1 cellular context compared by ENCODE assay signal in genomic region chr22:30648825-30649224, GRCh38.
TF ChIP-seq lines count a peak whose summit lies in the region.

No MANE protein-coding gene starts in this region.

TF ChIP-seq in HepG2, 621 proteins besides CTCF, POLR2A, EP300 and RAD21:
- TF ChIP-seq PAX8 (CRISPR knock-in tag; IDR thresholded peaks at IDR 0.05; ENCODE audit: borderline replicate concordance) (no peak), HNRNPUL1 (IDR thresholded peaks at IDR 0.05; ENCODE audit: low read depth, low read length) (no peak), ZNF513 (CRISPR knock-in tag; conservative IDR thresholded peaks at IDR 0.05) (no peak), ZNF740 (CRISPR knock-in tag; IDR thresholded peaks at IDR 0.05) (no peak), AKNA (CRISPR knock-in tag; IDR thresholded peaks at IDR 0.05; ENCODE audit: borderline replicate concordance) (no peak), ZFP37 (CRISPR knock-in tag; IDR thresholded peaks at IDR 0.05; ENCODE audit: borderline replicate concordance) (no peak), MED8 (CRISPR knock-in tag; IDR thresholded peaks at IDR 0.05; ENCODE audit: insufficient replicate concordance) (no peak), PAXIP1 (CRISPR knock-in tag; conservative IDR thresholded peaks at IDR 0.05) (no peak), ATF1 (CRISPR knock-in tag; IDR thresholded peaks at IDR 0.05) (no peak), ZNF232 (CRISPR knock-in tag; IDR thresholded peaks at IDR 0.05; ENCODE audit: borderline replicate concordance) (no peak), HMG20A (CRISPR knock-in tag; IDR thresholded peaks at IDR 0.05; ENCODE audit: borderline replicate concordance) (no peak), NFIC (IDR thresholded peaks at IDR 0.05; ENCODE audit: low read length) (no peak), GATAD2A (CRISPR knock-in tag; IDR thresholded peaks at IDR 0.05) (no peak), ZNF564 (CRISPR knock-in tag; IDR thresholded peaks at IDR 0.05) (no peak), RARA (CRISPR knock-in tag; IDR thresholded peaks at IDR 0.05) (no peak), ZNF367 (CRISPR knock-in tag; IDR thresholded peaks at IDR 0.05; ENCODE audit: borderline replicate concordance) (no peak), GATAD1 (CRISPR knock-in tag; IDR thresholded peaks at IDR 0.05) (no peak)
TF ChIP-seq in HepG2: peak in this region for 0.
